19 cellular contexts compared by ENCODE assay signal in genomic region chr2:31205186-31205585, GRCh38. TPM values are rescaled to one million over a fixed set of nuclear protein-coding genes. Genes with fewer than 3 reads are reported as not detected.
"Had no signal": no experiment of that assay in that cellular context is flagged by ENCODE, and none has a peak within 500 bp of the region (broad histone marks: within the 10 kb centered on the region; RNA-seq: fewer than 3 reads in every experiment).

No MANE protein-coding gene starts in this region.

- H3K27ac ChIP-seq: esophagus muscularis mucosa, left ventricle myocardium inferior, neural progenitor cell, ovary, prostate gland, spleen, testis, vagina had no signal

- H3K4me3 ChIP-seq: esophagus muscularis mucosa, left ventricle myocardium inferior, neural progenitor cell, ovary, prostate gland, spleen, testis, vagina had no signal

- H3K4me1 ChIP-seq: prostate gland, testis, vagina had no signal

- H3K27me3 ChIP-seq: esophagus muscularis mucosa, neural progenitor cell, ovary, spleen, testis, vagina had no signal

- ATAC-seq: activated CD8-positive, alpha-beta T cell treated with anti-CD3 and anti-CD28 coated beads, Interleukin-2, amount 10 ng/mL, durations not matched to agents 7 days and 5 days; activated naive CD8-positive, alpha-beta T cell treated with anti-CD3 and anti-CD28 coated beads, Interleukin-2, amount 50 U/mL, for 24 hours; naive thymus-derived CD8-positive, alpha-beta T cell had no signal

- H3K9me3 ChIP-seq: esophagus muscularis mucosa, left ventricle myocardium inferior, ovary, prostate gland, spleen, testis, vagina had no signal

- DNase-seq: activated CD4-positive, alpha-beta T cell treated with anti-CD3 and anti-CD28 coated beads, Interleukin-2, amount 50 U/mL, for 1 hour; activated CD8-positive, alpha-beta T cell treated with anti-CD3 and anti-CD28 coated beads, Interleukin-2, amount 10 ng/mL, durations not matched to agents 7 days and 5 days; activated gamma-delta T cell; activated naive CD4-positive, alpha-beta T cell treated with anti-CD3 and anti-CD28 coated beads, Interleukin-2, amount 50 U/mL, for 16 hours; activated naive CD8-positive, alpha-beta T cell treated with anti-CD3 and anti-CD28 coated beads, Interleukin-2, amount 50 U/mL, for 24 hours; hippocampal formation; kidney glomerular epithelial cell; left ventricle myocardium inferior; naive thymus-derived CD8-positive, alpha-beta T cell; ovary; spleen; stimulated activated CD4-positive, alpha-beta T cell treated with anti-CD3 and anti-CD28 coated beads, Interleukin-4, amount 100 ng/mL, for 1 hour; stimulated activated naive CD4-positive, alpha-beta T cell; testis; trophoblast cell had no signal

- H3K36me3 ChIP-seq: esophagus muscularis mucosa, left ventricle myocardium inferior, neural progenitor cell, ovary, prostate gland, spleen, vagina had no signal

RNA-seq across cellular contexts. Expression of gene CAPN14, which starts 12.1 kb away (rescaled TPM):
- total RNA-seq: activated CD8-positive, alpha-beta T cell treated with anti-CD3 and anti-CD28 coated beads, Interleukin-2, amount 10 ng/mL, durations not matched to agents 7 days and 5 days had no signal
